In the genomic region with DNA sequence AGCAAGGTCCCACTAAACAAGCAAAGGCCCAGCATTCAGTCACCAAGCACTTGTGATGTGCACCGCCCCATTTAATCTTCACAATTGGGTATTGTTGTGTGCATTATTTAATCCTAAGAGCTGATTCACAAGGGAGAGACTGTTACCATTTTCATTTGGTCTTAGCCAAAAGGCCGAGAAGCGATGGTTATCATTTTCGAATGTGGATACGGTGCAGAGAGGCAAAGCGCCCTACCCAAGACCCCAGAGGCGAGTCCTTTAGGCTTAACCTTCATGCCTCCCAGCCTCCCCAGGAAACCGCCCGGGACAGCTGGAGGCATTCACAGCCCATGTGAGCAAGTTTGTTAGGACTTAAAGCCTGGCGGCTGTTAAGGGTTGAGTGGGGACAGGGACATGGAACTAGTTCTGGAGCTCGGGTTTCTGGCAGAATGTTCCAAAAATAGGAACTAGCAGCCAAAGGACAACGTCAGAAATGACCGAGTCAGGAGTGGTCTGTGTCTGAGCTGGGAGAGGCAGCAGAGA, we compare ENCODE assay signal across 11 cellular contexts. TPM values are rescaled to one million over a fixed set of nuclear protein-coding genes. Genes with fewer than 3 reads are reported as not detected.
A peak's percentile ranks its signal among the peaks of the same experiment; 100 is the strongest.
DNase-seq lines count a peak whose midpoint lies in the region; ATAC-seq and TF ChIP-seq lines count a peak whose summit lies in the region.
"Had no signal": no experiment of that assay in that cellular context is flagged by ENCODE, and none has a peak within 500 bp of the region (broad histone marks: within the 10 kb centered on the region; RNA-seq: fewer than 3 reads in every experiment).

No MANE protein-coding gene starts in this region.

- no peaks in the 10 kb centered on the region for H3K9me3 Mint-ChIP-seq in natural killer cell treated with Interleukin-12 subunit alpha and Interleukin-12 subunit beta and Interleukin-15 and Interleukin-18, amount 100 ng/mL, for 72 hours

- TF ChIP-seq POLR2A in prostate gland (IDR thresholded peaks at IDR 0.05) = no peak

- H3K4me3 ChIP-seq in left ventricle myocardium inferior (no peak overlapping the region), prostate gland (no peak overlapping the region), MM.1S (ENCODE audit: low read length) (no peak overlapping the region)

- intact Hi-C loops in Right ventricle myocardium inferior (cut with DNase I) (no loop called here), cardiac septum (cut with DNase I) (no loop called here), left ventricle myocardium inferior (cut with micrococcal nuclease) (no loop called here), prostate gland (cut with DNase I) (no loop called here)

- DNase-seq in Right ventricle myocardium inferior (ENCODE audit: missing footprints) = peak; percentile 80
- no peak for DNase-seq in cardiac septum (ENCODE audit: low spot score)
- DNase-seq in left ventricle myocardium inferior = peak; percentile 71
- DNase-seq in prostate gland (ENCODE audit: low spot score) = no peak
- no peak for DNase-seq in natural killer cell treated with Interleukin-12 subunit alpha and Interleukin-12 subunit beta and Interleukin-15 and Interleukin-18, amount 100 ng/mL, for 72 hours (ENCODE audit: low spot score)
- DNase-seq in MM.1S = no peak
- DNase-seq: NCI-H2171 treated with DMSO at 0.1 percent for 48 hours had no signal

- H3K36me3 Mint-ChIP-seq in natural killer cell treated with Interleukin-12 subunit alpha and Interleukin-12 subunit beta and Interleukin-15 and Interleukin-18, amount 100 ng/mL, for 72 hours = no peaks in the 10 kb centered on the region

- no peaks in the 10 kb centered on the region for H3K36me3 ChIP-seq in left ventricle myocardium inferior
- no peaks in the 10 kb centered on the region for H3K36me3 ChIP-seq in prostate gland
- H3K36me3 ChIP-seq in MM.1S (replicated peaks; ENCODE audit: insufficient read depth, low read length) = no peaks in the 10 kb centered on the region

- H3F3A ChIP-seq in MM.1S (ENCODE audit: insufficient read depth, low read length) = no peaks in the 10 kb centered on the region

- H3K4me1 ChIP-seq in left ventricle myocardium inferior (peaks cover 49% of the 10 kb centered on the region), prostate gland (replicated peaks) (peaks cover 11% of the 10 kb centered on the region), MM.1S (ENCODE audit: low read length) (0 out of 2 replicates have a peak, but pooled peaks cover 3% of the 10 kb centered on the region)

- no peaks in the 10 kb centered on the region for H3K79me2 ChIP-seq in MM.1S (ENCODE audit: low read length)

- H4K20me1 ChIP-seq in MM.1S (ENCODE audit: insufficient read depth, low read length) = no peaks in the 10 kb centered on the region

- no peak overlapping the region for H3K4me3 Mint-ChIP-seq in natural killer cell treated with Interleukin-12 subunit alpha and Interleukin-12 subunit beta and Interleukin-15 and Interleukin-18, amount 100 ng/mL, for 72 hours

- no peaks in the 10 kb centered on the region for H3K9me3 ChIP-seq in left ventricle myocardium inferior (replicated peaks)
- H3K9me3 ChIP-seq in prostate gland = no peaks in the 10 kb centered on the region
- no peaks in the 10 kb centered on the region for H3K9me3 ChIP-seq in MM.1S (replicated peaks; ENCODE audit: insufficient read depth, low read length)

- peaks cover 22 to 26% of the 10 kb centered on the region in 2 donors for H3K27me3 Mint-ChIP-seq in natural killer cell treated with Interleukin-12 subunit alpha and Interleukin-12 subunit beta and Interleukin-15 and Interleukin-18, amount 100 ng/mL, for 72 hours

- H3K9ac ChIP-seq in MM.1S (ENCODE audit: low read length) = no peak overlapping the region

- TF ChIP-seq CTCF in left ventricle myocardium inferior (IDR thresholded peaks at IDR 0.05; ENCODE audit: borderline replicate concordance) (no peak), prostate gland (IDR thresholded peaks at IDR 0.05) (no peak), MM.1S (IDR thresholded peaks at IDR 0.05; ENCODE audit: low read length) (no peak)

- H3K27me3 ChIP-seq in left ventricle myocardium inferior (ENCODE audit: low read depth) (peaks cover 10% of the 10 kb centered on the region), prostate gland (replicated peaks; ENCODE audit: insufficient read depth) (no peaks in the 10 kb centered on the region), MM.1S (replicated peaks; ENCODE audit: insufficient read depth, low read length) (peaks cover 39% of the 10 kb centered on the region)

- H3K27ac Mint-ChIP-seq in natural killer cell treated with Interleukin-12 subunit alpha and Interleukin-12 subunit beta and Interleukin-15 and Interleukin-18, amount 100 ng/mL, for 72 hours = no peak overlapping the region

- H3K4me2 ChIP-seq in MM.1S (ENCODE audit: low read depth, low read length) = no peak overlapping the region

- 31% methylated on average over 13 of the region's 13 CpGs for WGBS in prostate gland

- H3K4me1 Mint-ChIP-seq in natural killer cell treated with Interleukin-12 subunit alpha and Interleukin-12 subunit beta and Interleukin-15 and Interleukin-18, amount 100 ng/mL, for 72 hours (ENCODE audit: low read depth in 2 of 2) = peaks cover 10 to 11% of the 10 kb centered on the region in 2 donors

- H3K9me2 ChIP-seq in MM.1S (replicated peaks; ENCODE audit: insufficient read depth, low read length) = no peaks in the 10 kb centered on the region

- ATAC-seq in Right ventricle myocardium inferior (peak; percentile 82), HG03097 (IDR thresholded peaks at IDR 0.05; ENCODE audit: low FRiP score, unreplicated experiment) (no peak), HG03439 (IDR thresholded peaks at IDR 0.05; ENCODE audit: unreplicated experiment) (no peak)
- no peak for ATAC-seq in natural killer cell treated with Interleukin-12 subunit alpha and Interleukin-12 subunit beta and Interleukin-15 and Interleukin-18, amount 100 ng/mL, for 72 hours

- H2AFZ ChIP-seq in MM.1S (ENCODE audit: low read length) = no peak overlapping the region

- H3K27ac ChIP-seq in left ventricle myocardium inferior (replicated peaks) (peak overlapping the region; percentile 91), prostate gland (peak overlapping the region; percentile 76 to 83), MM.1S (ENCODE audit: low read length) (no peak overlapping the region)

RNA-seq across cellular contexts. Expression of a gene that starts 13.0 kb away (rescaled TPM):
- total RNA-seq in Right ventricle myocardium inferior (0.54 TPM), cardiac septum (0.40 TPM), left ventricle myocardium inferior (not detected), prostate gland (100 to 1,000 TPM in 1 of 2 donors, 10 to 100 TPM in 1; 12.6 to 103 TPM)
- total RNA-seq in natural killer cell treated with Interleukin-12 subunit alpha and Interleukin-12 subunit beta and Interleukin-15 and Interleukin-18, amount 100 ng/mL, for 72 hours = not detected
- total RNA-seq: mesenteric fat pad, subcutaneous adipose tissue had no signal

RNA-seq across cellular contexts. Expression of a gene that starts 31.0 kb away (rescaled TPM):
- total RNA-seq in Right ventricle myocardium inferior = 22.3 TPM
- 21.6 TPM for total RNA-seq in cardiac septum
- total RNA-seq in left ventricle myocardium inferior = 18.6 TPM
- 10 to 100 TPM; 29.1 to 55.1 TPM for total RNA-seq in prostate gland
- total RNA-seq in natural killer cell treated with Interleukin-12 subunit alpha and Interleukin-12 subunit beta and Interleukin-15 and Interleukin-18, amount 100 ng/mL, for 72 hours = 10 to 100 TPM; 54.1 to 55.2 TPM

RNA-seq across cellular contexts. Expression of a gene that starts 38.0 kb away (rescaled TPM):
- total RNA-seq in Right ventricle myocardium inferior = 18.7 TPM
- total RNA-seq in cardiac septum = 15.6 TPM
- total RNA-seq in left ventricle myocardium inferior = 14.1 TPM
- total RNA-seq in prostate gland = 100 to 1,000 TPM in 1 of 2 donors, 10 to 100 TPM in 1; 60.8 to 215 TPM
- 100 to 1,000 TPM in 1 of 2 donors, 10 to 100 TPM in 1; 24.9 to 138 TPM for total RNA-seq in natural killer cell treated with Interleukin-12 subunit alpha and Interleukin-12 subunit beta and Interleukin-15 and Interleukin-18, amount 100 ng/mL, for 72 hours

Comparison
In these comparisons a context has a peak if more than half of its experiments do, and no peak if none do; other contexts are left out.
1. DNase-seq: peak in Right ventricle myocardium inferior (single experiment) and left ventricle myocardium inferior (single experiment); none in cardiac septum (single experiment), prostate gland (single experiment), natural killer cell treated with Interleukin-12 subunit alpha and Interleukin-12 subunit beta and Interleukin-15 and Interleukin-18, amount 100 ng/mL, for 72 hours (single experiment) and MM.1S (single experiment).